29 cellular contexts compared by ENCODE assay signal in the genomic region with DNA sequence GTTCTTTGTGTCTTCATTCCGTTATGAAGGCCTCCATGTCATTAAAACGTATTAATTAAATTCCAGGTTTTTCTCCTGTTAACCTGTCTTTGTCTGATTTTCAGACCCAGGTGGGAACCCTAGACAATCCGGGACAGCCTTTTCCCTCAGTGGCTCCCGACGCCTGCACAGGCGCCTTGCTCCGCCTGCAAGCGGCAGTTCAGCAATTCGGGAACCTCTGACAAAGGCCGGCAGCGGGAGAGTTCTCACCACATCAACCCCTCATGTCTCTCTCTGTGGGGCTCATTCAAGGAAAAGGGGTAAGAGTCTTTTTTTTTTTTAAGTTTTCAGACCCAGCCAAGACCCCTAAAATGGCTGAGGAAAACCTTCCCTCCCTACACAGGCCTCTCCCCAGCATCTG.
"Had no signal": no experiment of that assay in that cellular context is flagged by ENCODE, and none has a peak within 500 bp of the region (broad histone marks: within the 10 kb centered on the region; RNA-seq: fewer than 3 reads in every experiment).

No MANE protein-coding gene starts in this region.

- H3K27ac Mint-ChIP-seq: naive thymus-derived CD4-positive, alpha-beta T cell; stimulated activated naive B cell treated with anti-CD40 and anti-IgM and Interleukin-4, amounts not matched to agents 10 μg/mL and 1 μg/mL and 100 μg/mL, for 72 hours; stimulated activated naive CD8-positive, alpha-beta T cell treated with anti-CD3 and anti-CD28 coated beads, Interleukin-15, Interleukin-2, amounts not matched to agents 100 ng/mL and 50 ng/mL, for 24 hours had no signal

- DNase-seq: dermis blood vessel endothelial cell; effector memory CD4-positive, alpha-beta T cell; foreskin keratinocyte; glutamatergic neuron; heart right ventricle; hippocampal formation; left colon; mammary epithelial cell; mesendoderm; midbrain; naive thymus-derived CD4-positive, alpha-beta T cell; stimulated activated CD4-positive, alpha-beta T cell treated with anti-CD3 and anti-CD28 coated beads, Interleukin-15, amount 100 ng/mL, for 24 hours; stimulated activated CD4-positive, alpha-beta T cell treated with anti-CD3 and anti-CD28 coated beads, Interleukin-2, amount 100 ng/mL, for 48 hours; stimulated activated naive B cell treated with anti-CD40 and anti-IgM and Interleukin-4, amounts not matched to agents 10 μg/mL and 1 μg/mL and 100 μg/mL, for 72 hours; upper lobe of left lung had no signal

- FAIRE-seq: endothelial cell of umbilical vein, islet of Langerhans had no signal

- H3K79me2 ChIP-seq: parathyroid adenoma had no signal

- H3K27me3 ChIP-seq: esophagus muscularis mucosa, foreskin keratinocyte, right atrium auricular region, upper lobe of left lung, vagina had no signal

- H3K36me3 ChIP-seq: esophagus muscularis mucosa, heart right ventricle, neural progenitor cell, prostate gland, right atrium auricular region, thoracic aorta, tibial nerve, upper lobe of left lung, vagina had no signal

- H2AFZ ChIP-seq: neural progenitor cell, parathyroid adenoma had no signal

- H3K27ac ChIP-seq: coronary artery, esophagus muscularis mucosa, foreskin keratinocyte, heart right ventricle, neural progenitor cell, parathyroid adenoma, prostate gland, right atrium auricular region, skin epidermis, thoracic aorta, tibial nerve, upper lobe of left lung, vagina had no signal

- H3K4me1 Mint-ChIP-seq: naive thymus-derived CD4-positive, alpha-beta T cell; stimulated activated naive B cell treated with anti-CD40 and anti-IgM and Interleukin-4, amounts not matched to agents 10 μg/mL and 1 μg/mL and 100 μg/mL, for 72 hours had no signal

- H3K4me1 ChIP-seq: foreskin keratinocyte, heart right ventricle, parathyroid adenoma, prostate gland, right atrium auricular region, upper lobe of left lung, vagina had no signal

- H3K9me3 ChIP-seq: esophagus muscularis mucosa, heart right ventricle, prostate gland, right atrium auricular region, thoracic aorta, tibial nerve, upper lobe of left lung, vagina had no signal

- H3K4me2 ChIP-seq: neural progenitor cell had no signal

- H3K4me3 Mint-ChIP-seq: naive thymus-derived CD4-positive, alpha-beta T cell; nephron; neural progenitor cell; stimulated activated naive B cell treated with anti-CD40 and anti-IgM and Interleukin-4, amounts not matched to agents 10 μg/mL and 1 μg/mL and 100 μg/mL, for 72 hours; stimulated activated naive CD8-positive, alpha-beta T cell treated with anti-CD3 and anti-CD28 coated beads, Interleukin-15, Interleukin-2, amounts not matched to agents 100 ng/mL and 50 ng/mL, for 24 hours had no signal

- H3K36me3 Mint-ChIP-seq: stimulated activated naive B cell treated with anti-CD40 and anti-IgM and Interleukin-4, amounts not matched to agents 10 μg/mL and 1 μg/mL and 100 μg/mL, for 72 hours had no signal

- H3K9me3 Mint-ChIP-seq: nephron; stimulated activated naive CD8-positive, alpha-beta T cell treated with anti-CD3 and anti-CD28 coated beads, Interleukin-15, Interleukin-2, amounts not matched to agents 100 ng/mL and 50 ng/mL, for 24 hours had no signal

- H3K4me3 ChIP-seq: coronary artery, esophagus muscularis mucosa, heart right ventricle, neural progenitor cell, prostate gland, right atrium auricular region, skin epidermis, thoracic aorta, tibial nerve, upper lobe of left lung, vagina had no signal

- ATAC-seq: foreskin keratinocyte; heart right ventricle; left colon; naive thymus-derived CD4-positive, alpha-beta T cell; stimulated activated naive B cell treated with anti-CD40 and anti-IgM and Interleukin-4, amounts not matched to agents 10 μg/mL and 1 μg/mL and 100 μg/mL, for 72 hours had no signal

- H3K9ac ChIP-seq: neural progenitor cell, parathyroid adenoma had no signal
